ENCODE assay signal across 1 cellular context in the genomic region with DNA sequence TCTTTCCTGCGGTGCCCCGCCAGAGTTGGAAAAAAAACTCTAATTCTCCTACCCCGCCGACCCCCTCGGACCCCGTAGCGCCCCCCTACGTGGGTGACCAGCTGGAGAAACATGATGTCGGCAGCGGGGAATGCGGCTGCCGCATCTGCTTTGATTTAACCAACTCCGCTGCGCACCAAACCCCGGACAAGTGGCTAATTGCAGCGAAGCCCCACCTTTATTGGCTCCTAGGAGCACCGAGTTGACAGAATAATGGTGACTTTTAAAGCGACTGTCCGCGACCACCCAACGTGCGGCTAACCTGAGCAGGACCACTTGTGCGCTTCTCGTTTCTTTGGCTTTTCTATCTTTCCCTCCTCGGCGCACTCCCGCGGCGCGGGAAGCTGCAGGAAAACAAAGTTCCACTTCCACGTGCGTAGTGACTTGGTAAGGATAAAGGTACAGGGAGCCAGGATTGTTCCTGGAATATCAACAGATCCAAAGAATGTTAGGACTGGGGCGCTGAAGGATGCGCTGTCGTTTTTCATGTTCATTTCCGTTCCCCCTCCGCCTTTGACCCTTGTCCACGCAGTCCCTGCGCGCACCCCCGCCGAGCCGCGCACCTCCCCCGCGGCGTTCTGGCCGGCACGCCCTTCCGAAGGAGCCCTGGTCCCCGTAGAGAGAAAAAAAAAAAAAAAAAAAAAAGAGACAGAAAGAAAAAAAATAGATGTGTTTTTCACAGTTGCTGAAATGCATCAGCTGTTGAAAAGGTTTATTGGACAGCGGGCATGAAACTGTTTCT.
TF ChIP-seq lines count a peak whose summit lies in the region.

No MANE protein-coding gene starts in this region.

TF ChIP-seq in GM12878, 131 proteins besides CTCF, POLR2A, EP300 and RAD21 (continued from another document):
- TF ChIP-seq, protein P1, sequence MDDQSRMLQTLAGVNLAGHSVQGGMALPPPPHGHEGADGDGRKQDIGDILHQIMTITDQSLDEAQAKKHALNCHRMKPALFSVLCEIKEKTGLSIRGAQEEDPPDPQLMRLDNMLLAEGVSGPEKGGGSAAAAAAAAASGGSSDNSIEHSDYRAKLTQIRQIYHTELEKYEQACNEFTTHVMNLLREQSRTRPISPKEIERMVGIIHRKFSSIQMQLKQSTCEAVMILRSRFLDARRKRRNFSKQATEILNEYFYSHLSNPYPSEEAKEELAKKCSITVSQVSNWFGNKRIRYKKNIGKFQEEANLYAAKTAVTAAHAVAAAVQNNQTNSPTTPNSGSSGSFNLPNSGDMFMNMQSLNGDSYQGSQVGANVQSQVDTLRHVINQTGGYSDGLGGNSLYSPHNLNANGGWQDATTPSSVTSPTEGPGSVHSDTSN (IDR thresholded peaks at IDR 0.05; ENCODE audit: insufficient replicate concordance, low read depth, low read length) = no peak
- TF ChIP-seq IRF4 (IDR thresholded peaks at IDR 0.05; ENCODE audit: low read depth, low read length) (no peak), MXI1 (IDR thresholded peaks at IDR 0.05; ENCODE audit: low read depth, low read length) (no peak), TARDBP (IDR thresholded peaks at IDR 0.05; ENCODE audit: borderline replicate concordance) (no peak), NFYA (IDR thresholded peaks at IDR 0.05; ENCODE audit: borderline replicate concordance, low read depth, low read length) (no peak), HCFC1 (IDR thresholded peaks at IDR 0.05; ENCODE audit: low read length) (no peak), IKZF1 (conservative IDR thresholded peaks at IDR 0.05) (no peak), BHLHE40 (IDR thresholded peaks at IDR 0.05; ENCODE audit: borderline replicate concordance in 1 of 2, low read depth in 2 of 2, low read length in 1 of 2) (no peak)
- TF ChIP-seq, protein P2, sequence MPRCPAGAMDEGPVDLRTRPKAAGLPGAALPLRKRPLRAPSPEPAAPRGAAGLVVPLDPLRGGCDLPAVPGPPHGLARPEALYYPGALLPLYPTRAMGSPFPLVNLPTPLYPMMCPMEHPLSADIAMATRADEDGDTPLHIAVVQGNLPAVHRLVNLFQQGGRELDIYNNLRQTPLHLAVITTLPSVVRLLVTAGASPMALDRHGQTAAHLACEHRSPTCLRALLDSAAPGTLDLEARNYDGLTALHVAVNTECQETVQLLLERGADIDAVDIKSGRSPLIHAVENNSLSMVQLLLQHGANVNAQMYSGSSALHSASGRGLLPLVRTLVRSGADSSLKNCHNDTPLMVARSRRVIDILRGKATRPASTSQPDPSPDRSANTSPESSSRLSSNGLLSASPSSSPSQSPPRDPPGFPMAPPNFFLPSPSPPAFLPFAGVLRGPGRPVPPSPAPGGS (IDR thresholded peaks at IDR 0.05; ENCODE audit: borderline replicate concordance, insufficient read depth, low read depth, low read length, poor library complexity, severe bottlenecking) = no peak
